19 cellular contexts compared by ENCODE assay signal in the genomic region with DNA sequence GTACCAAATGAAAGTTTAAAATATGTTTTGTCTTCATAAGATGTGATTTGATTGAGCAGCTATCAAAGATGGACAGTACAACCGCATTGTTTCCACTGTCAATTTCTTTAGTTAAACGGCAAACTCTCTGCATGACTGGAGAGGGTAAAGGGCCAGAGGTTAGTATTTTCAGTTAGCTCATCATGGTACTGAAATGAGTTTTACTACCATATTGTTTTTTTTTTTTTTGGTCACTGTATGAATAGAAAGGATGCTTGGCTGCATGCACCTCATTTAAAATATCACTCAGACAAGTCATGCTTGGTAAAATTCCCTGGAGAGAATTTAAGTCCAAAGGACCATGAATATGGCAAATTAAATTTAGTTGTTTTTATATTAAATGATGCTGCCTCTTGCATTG.
"Had no signal": no experiment of that assay in that cellular context is flagged by ENCODE, and none has a peak within 500 bp of the region (broad histone marks: within the 10 kb centered on the region; RNA-seq: fewer than 3 reads in every experiment).

No MANE protein-coding gene starts in this region.

- ATAC-seq: K562, T-helper 17 cell had no signal

- DNase-seq: MV-4-11, NCI-H1048, NCI-H1105, NCI-H1417, NCI-H146, NCI-H1694 treated with DMSO at 0.1 percent for 48 hours, NCI-H1930, NCI-H2081, NCI-H2107, NCI-H2227 treated with DMSO at 0.1 percent for 48 hours, NCI-H524, NCI-H69, NCI-H774, SHP77, SK-N-SH, T-helper 1 cell, T-helper 17 cell had no signal

- H3K27me3 Mint-ChIP-seq: IgD-negative memory B cell, T-helper 17 cell had no signal

- H3K36me3 Mint-ChIP-seq: IgD-negative memory B cell had no signal

- H3K4me1 Mint-ChIP-seq: IgD-negative memory B cell, T-helper 17 cell had no signal

- H3K4me3 Mint-ChIP-seq: IgD-negative memory B cell, T-helper 17 cell had no signal

- H3K27ac Mint-ChIP-seq: IgD-negative memory B cell, T-helper 17 cell had no signal
